In the genomic region with DNA sequence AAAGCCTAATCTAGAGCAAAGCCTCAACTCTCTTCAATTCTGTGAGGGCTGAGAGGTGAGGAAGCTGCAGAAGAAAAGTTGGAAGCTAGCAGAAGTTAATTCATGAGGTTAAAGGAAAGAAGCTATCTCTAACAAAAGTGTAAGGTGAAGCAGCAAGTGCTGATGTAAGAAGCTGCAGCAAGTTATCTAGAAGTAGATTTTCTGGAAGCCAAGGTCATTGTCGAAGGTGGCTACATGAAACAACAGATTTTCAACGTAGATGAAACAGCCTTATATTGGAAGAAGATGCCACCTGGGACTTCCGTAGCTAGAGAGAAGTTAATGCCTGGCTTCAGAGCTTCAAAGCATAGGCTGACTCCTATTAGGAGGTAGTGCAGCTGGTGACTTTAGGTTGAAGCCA, we compare ENCODE assay signal across 26 cellular contexts. TPM values are rescaled to one million over a fixed set of nuclear protein-coding genes. Genes with fewer than 3 reads are reported as not detected.
DNase-seq lines count a peak whose midpoint lies in the region; ATAC-seq, FAIRE-seq and TF ChIP-seq lines count a peak whose summit lies in the region.
"Had no signal": no experiment of that assay in that cellular context is flagged by ENCODE, and none has a peak within 500 bp of the region (broad histone marks: within the 10 kb centered on the region; RNA-seq: fewer than 3 reads in every experiment).

No MANE protein-coding gene starts in this region.

- no peak for DNase-seq in activated T-cell treated with anti-CD3 and anti-CD28 coated beads, Interleukin-2, amount 50 U/mL, for 72 hours
- no peak for DNase-seq in activated T-cell treated with anti-CD3 and anti-CD28 coated beads, Interleukin-2, amount 50 U/mL, for 24 hours
- DNase-seq in A549 (ENCODE audit: low read depth in 1 of 2, low spot score in 1 of 2) (no peak), HCT116 (ENCODE audit: low read depth, low spot score) (no peak), bronchial epithelial cell (ENCODE audit: low read depth) (no peak), uterus (no peak), NOMO-1 (lab: John Stamatoyannopoulos, UW; ENCODE audit: unreplicated experiment in 2 of 2) (no peak)
- DNase-seq: ACHN; AML-193; BE2C; CD4-positive, alpha-beta T cell; CD8-positive, alpha-beta memory T cell; DMS 273 treated with DMSO at 0.1 percent for 48 hours; DMS53; DMS79 treated with DMSO at 0.1 percent for 48 hours; GOT3 had no signal

- no peaks in the 10 kb centered on the region for H3K9me2 ChIP-seq in HCT116 (ENCODE audit: insufficient read depth)

- H3K9me3 ChIP-seq in A549 (no peaks in the 10 kb centered on the region), HCT116 (ENCODE audit: control insufficient read depth in 1 of 2, insufficient read depth in 1 of 2, low read depth in 1 of 2, low read length in 2 of 2) (no peaks in the 10 kb centered on the region), uterus (no peaks in the 10 kb centered on the region)
- H3K9me3 ChIP-seq: BE2C, HAP-1 had no signal

- H3K4me3 ChIP-seq in A549 (no peak overlapping the region), HCT116 (replicated peaks in 1 of 2; ENCODE audit: low read depth in 1 of 2, low read length in 2 of 2) (no peak overlapping the region), bronchial epithelial cell (ENCODE audit: low read depth, low read length) (no peak overlapping the region), uterus (no peak overlapping the region)
- H3K4me3 ChIP-seq: BLaER1 treated with 17β-estradiol and CSF1 and Interleukin-3, amounts not matched to agents 10 nM and 100 nM; HAP-1 had no signal

- H3K4me3 Mint-ChIP-seq in activated T-cell treated with anti-CD3 and anti-CD28 coated beads, Interleukin-2, amount 50 U/mL, for 72 hours = no peak overlapping the region
- no peak overlapping the region for H3K4me3 Mint-ChIP-seq in activated T-cell treated with anti-CD3 and anti-CD28 coated beads, Interleukin-2, amount 50 U/mL, for 24 hours
- H3K4me3 Mint-ChIP-seq: CD14-positive monocyte; CD4-positive, alpha-beta T cell; CD8-positive, alpha-beta memory T cell had no signal

- H3K27me3 ChIP-seq in HCT116 (ENCODE audit: insufficient read depth, low read length) (no peaks in the 10 kb centered on the region), bronchial epithelial cell (ENCODE audit: control insufficient read depth, insufficient read depth, low read length) (no peaks in the 10 kb centered on the region), uterus (no peaks in the 10 kb centered on the region)
- H3K27me3 ChIP-seq: BE2C; BLaER1 treated with 17β-estradiol and CSF1 and Interleukin-3, amounts not matched to agents 10 nM and 100 nM had no signal

- WGBS in A549 (ENCODE audit: missing lambda C conversion rate) = 91% methylated on average over 3 of the region's 3 CpGs

- H3K27ac Mint-ChIP-seq in activated T-cell treated with anti-CD3 and anti-CD28 coated beads, Interleukin-2, amount 50 U/mL, for 72 hours = peak overlapping the region; percentile 80
- no peak overlapping the region for H3K27ac Mint-ChIP-seq in activated T-cell treated with anti-CD3 and anti-CD28 coated beads, Interleukin-2, amount 50 U/mL, for 24 hours
- H3K27ac Mint-ChIP-seq: CD14-positive monocyte; CD4-positive, alpha-beta T cell had no signal

- no peak for TF ChIP-seq EP300 in A549 (IDR thresholded peaks at IDR 0.05)

- H3K27me3 Mint-ChIP-seq in activated T-cell treated with anti-CD3 and anti-CD28 coated beads, Interleukin-2, amount 50 U/mL, for 72 hours (ENCODE audit: low read depth) = no peaks in the 10 kb centered on the region
- no peaks in the 10 kb centered on the region for H3K27me3 Mint-ChIP-seq in activated T-cell treated with anti-CD3 and anti-CD28 coated beads, Interleukin-2, amount 50 U/mL, for 24 hours
- H3K27me3 Mint-ChIP-seq: CD4-positive, alpha-beta T cell; CD8-positive, alpha-beta memory T cell had no signal

- no peak overlapping the region for H3K9ac ChIP-seq in HCT116 (ENCODE audit: low read length)
- H3K9ac ChIP-seq: BLaER1 treated with 17β-estradiol and CSF1 and Interleukin-3, amounts not matched to agents 10 nM and 100 nM had no signal

- CTCF ChIA-PET in A549 (lab: Yijun Ruan, JAX) = interaction anchor here (0.6 to 2.4 kb wide), 4 partner anchors 12 to 392 kb away, joined by 3 to 7 read pairs (median 4); no protein-coding TSS in a partner anchor
- CTCF ChIA-PET in HCT116 (lab: Charles Lee) = no interaction called here

- no peak for TF ChIP-seq RAD21 in A549 (conservative IDR thresholded peaks at IDR 0.05 in 1 of 2, IDR thresholded peaks at IDR 0.05 in 1 of 2)
- no peak for TF ChIP-seq RAD21 in HCT116 (IDR thresholded peaks at IDR 0.05; ENCODE audit: low read depth)

- H4K20me1 ChIP-seq in HCT116 (ENCODE audit: insufficient read depth) = no peaks in the 10 kb centered on the region

- no peaks in the 10 kb centered on the region for H3K4me1 ChIP-seq in A549
- H3K4me1 ChIP-seq in HCT116 (ENCODE audit: control insufficient read depth in 1 of 2, insufficient read depth in 2 of 2, low read length in 2 of 2) = no peaks in the 10 kb centered on the region
- no peaks in the 10 kb centered on the region for H3K4me1 ChIP-seq in uterus
- H3K4me1 ChIP-seq: BE2C; BLaER1 treated with 17β-estradiol and CSF1 and Interleukin-3, amounts not matched to agents 10 nM and 100 nM; HAP-1 had no signal

- ATAC-seq in activated T-cell treated with anti-CD3 and anti-CD28 coated beads, Interleukin-2, amount 50 U/mL, for 72 hours (replicated peaks in 1 of 2) = no peak
- ATAC-seq in A549 (peak; percentile 29 to 47; a peak in 4 of 6 replicates), HCT116 (no peak), HG03521 (IDR thresholded peaks at IDR 0.05; ENCODE audit: unreplicated experiment) (no peak)

- no peaks in the 10 kb centered on the region for H3K4me1 Mint-ChIP-seq in activated T-cell treated with anti-CD3 and anti-CD28 coated beads, Interleukin-2, amount 50 U/mL, for 72 hours (ENCODE audit: low read depth)
- H3K4me1 Mint-ChIP-seq in activated T-cell treated with anti-CD3 and anti-CD28 coated beads, Interleukin-2, amount 50 U/mL, for 24 hours (ENCODE audit: low read depth) = peaks cover 2% of the 10 kb centered on the region
- H3K4me1 Mint-ChIP-seq: CD14-positive monocyte had no signal

- TF ChIP-seq CTCF in A549 (IDR thresholded peaks at IDR 0.05) (no peak), HCT116 (IDR thresholded peaks at IDR 0.05 in 2 of 3, conservative IDR thresholded peaks at IDR 0.05 in 1 of 3; ENCODE audit: borderline replicate concordance in 1 of 3, insufficient read depth in 1 of 3, low read depth in 2 of 3, low read length in 2 of 3) (no peak), bronchial epithelial cell (IDR thresholded peaks at IDR 0.05; ENCODE audit: insufficient read depth, low read length, severe bottlenecking) (no peak), uterus (IDR thresholded peaks at IDR 0.05) (no peak)

- H2AFZ ChIP-seq in HCT116 (ENCODE audit: low read depth, low read length, poor library complexity, severe bottlenecking) = no peak overlapping the region

- 0 out of 2 replicates have a peak, but pooled peaks cover 3% of the 10 kb centered on the region for H3K79me2 ChIP-seq in HCT116 (ENCODE audit: insufficient read depth, low read length)

- H3K9me3 Mint-ChIP-seq in activated T-cell treated with anti-CD3 and anti-CD28 coated beads, Interleukin-2, amount 50 U/mL, for 72 hours = no peaks in the 10 kb centered on the region
- H3K9me3 Mint-ChIP-seq in activated T-cell treated with anti-CD3 and anti-CD28 coated beads, Interleukin-2, amount 50 U/mL, for 24 hours = no peaks in the 10 kb centered on the region

- H3K27ac ChIP-seq in A549 = no peak overlapping the region
- no peak overlapping the region for H3K27ac ChIP-seq in HCT116 (ENCODE audit: low read depth, low read length)
- no peak overlapping the region for H3K27ac ChIP-seq in uterus
- H3K27ac ChIP-seq: 22Rv1; BLaER1 treated with 17β-estradiol and CSF1 and Interleukin-3, amounts not matched to agents 10 nM and 100 nM had no signal

- no peak for FAIRE-seq in A549 (lab: Jason Lieb, UNC)
- peak; percentile 18 for FAIRE-seq in bronchial epithelial cell (lab: Jason Lieb, UNC)
- FAIRE-seq: A204.1, D721Med, G401.6, GM12892, H54 had no signal

- no TSS peak for BruUV-seq in HCT116 (replicated peaks; lab: Mats Ljungman, UMichigan)

- intact Hi-C loops in HCT116 (cut with micrococcal nuclease) = no loop called here
- intact Hi-C loops in uterus (cut with DNase I; ENCODE audit: low total_unique reads) = no loop called here

- POLR2A ChIA-PET in A549 (lab: Yijun Ruan, JAX) = interaction anchor here (1.0 kb wide), 1 partner anchor 15 kb away, joined by 3 read pairs; no protein-coding TSS in a partner anchor
- POLR2A ChIA-PET in HCT116 (lab: Charles Lee) = no interaction called here

- H3K4me2 ChIP-seq in A549 = no peak overlapping the region
- no peak overlapping the region for H3K4me2 ChIP-seq in HCT116 (ENCODE audit: low read length)
- H3K4me2 ChIP-seq: BLaER1 treated with 17β-estradiol and CSF1 and Interleukin-3, amounts not matched to agents 10 nM and 100 nM had no signal

- H3K36me3 ChIP-seq in HCT116 (ENCODE audit: control insufficient read depth in 1 of 2, insufficient read depth in 2 of 2, low read length in 2 of 2) (peaks cover 4 to 6% of the 10 kb centered on the region in 2 experiments; a peak in 3 of 4 replicates), bronchial epithelial cell (ENCODE audit: control insufficient read depth, insufficient read depth, low read length) (no peaks in the 10 kb centered on the region), uterus (no peaks in the 10 kb centered on the region)
- H3K36me3 ChIP-seq: HAP-1 had no signal

- H3K36me3 Mint-ChIP-seq in activated T-cell treated with anti-CD3 and anti-CD28 coated beads, Interleukin-2, amount 50 U/mL, for 72 hours (ENCODE audit: insufficient read depth in 2 of 2) = peaks cover 0 to 8% of the 10 kb centered on the region in 2 donors
- H3K36me3 Mint-ChIP-seq in activated T-cell treated with anti-CD3 and anti-CD28 coated beads, Interleukin-2, amount 50 U/mL, for 24 hours (ENCODE audit: low read depth) = peaks cover 34% of the 10 kb centered on the region

- TF ChIP-seq POLR2A in A549 (IDR thresholded peaks at IDR 0.05; ENCODE audit: low read length) (no peak), HCT116 (IDR thresholded peaks at IDR 0.05; ENCODE audit: borderline replicate concordance, extremely low read depth, insufficient read depth, insufficient read length) (no peak), uterus (IDR thresholded peaks at IDR 0.05) (no peak)

- RAD21 ChIA-PET in HCT116 (lab: Charles Lee; ENCODE audit: low non-redundant PET in 1 of 2, low total read pairs in 2 of 2, uncharacterized antibody in 2 of 2, unreplicated experiment in 2 of 2) = no interaction called here

RNA-seq across cellular contexts. Expression of gene SREK1, which starts 42.0 kb away (rescaled TPM):
- 10 to 100 TPM; 63.1 to 76.7 TPM for total RNA-seq in activated T-cell treated with anti-CD3 and anti-CD28 coated beads, Interleukin-2, amount 50 U/mL, for 72 hours
- polyA plus RNA-seq in A549 (2011; rRNA removed) (67.7 and 87.1 TPM in 2 replicates), A549 (2017; fragmentation: RNase III; extraction: RNeasy Plus Mini Kit Qiagen cat#74134 plus additional on column Dnase treatment) (45.7 to 48.4 TPM (median 47.6 TPM) in 3 replicates)
- polyA plus RNA-seq in A549 (2012; cell fraction: cytosol; rRNA removed) = 14.0 and 14.7 TPM in 2 replicates
- polyA plus RNA-seq in A549 (2012; cell fraction: nucleus; rRNA removed) = 34.6 and 38.0 TPM in 2 replicates
- 80.1 and 93.5 TPM in 2 replicates for polyA minus RNA-seq in A549 (2011; rRNA and poly(A)+ RNA removed)
- total RNA-seq in HCT116 (2021; ENCODE audit: unreplicated experiment) (65.6 TPM), bronchial epithelial cell (45.5 and 71.7 TPM in 2 replicates), uterus (100 to 1,000 TPM in 2 of 4 donors, 10 to 100 TPM in 2; 37.7 to 226 (median 96.5) TPM)
- polyA plus RNA-seq in HCT116 (2012) = 26.4 and 26.8 TPM in 2 replicates

Comparison
In these comparisons a context has a peak if more than half of its experiments do, and no peak if none do; other contexts are left out.
1. ATAC-seq: peak in A549 (2 of 2); none in activated T-cell treated with anti-CD3 and anti-CD28 coated beads, Interleukin-2, amount 50 U/mL, for 72 hours (0 of 2), HCT116 (single experiment) and HG03521 (single experiment).